In the genomic region with DNA sequence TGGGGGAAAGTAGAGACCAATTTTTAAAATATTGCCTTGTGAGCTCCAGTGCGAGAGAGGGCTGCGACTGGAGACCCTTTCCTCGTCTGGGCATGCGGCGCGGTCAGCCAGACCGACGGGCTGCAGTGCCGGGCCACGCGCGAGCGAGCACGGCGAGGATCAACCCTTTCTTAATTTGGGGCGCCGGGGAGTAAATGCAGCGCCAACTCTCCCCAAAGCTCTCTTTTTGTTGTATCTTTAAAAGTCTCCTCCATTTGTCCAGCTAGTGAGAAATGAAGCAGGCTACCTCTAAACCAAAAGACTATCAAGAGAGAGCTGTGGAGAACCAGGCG, we compare ENCODE assay signal across 8 cellular contexts. TPM values are rescaled to one million over a fixed set of nuclear protein-coding genes. Genes with fewer than 3 reads are reported as not detected.
DNase-seq lines count a peak whose midpoint lies in the region; ATAC-seq and TF ChIP-seq lines count a peak whose summit lies in the region.

No MANE protein-coding gene starts in this region.

- no peaks in the 10 kb centered on the region for H3K79me2 ChIP-seq in neural progenitor cell (ENCODE audit: low read depth)

- peaks cover 96 to 98% (median 97%) of the 10 kb centered on the region in 3 donors for H3K27me3 Mint-ChIP-seq in CD14-positive monocyte (ENCODE audit: low read depth in 3 of 3)
- H3K27me3 Mint-ChIP-seq in neural progenitor cell (ENCODE audit: insufficient read depth, low read depth): peaks cover 90% of the 10 kb centered on the region

- TF ChIP-seq CTCF in CD14-positive monocyte (IDR thresholded peaks at IDR 0.05) (no peak), choroid plexus epithelial cell (conservative IDR thresholded peaks at IDR 0.05; ENCODE audit: low read depth, low read length) (no peak), neural progenitor cell (IDR thresholded peaks at IDR 0.05) (no peak)

- H3K4me1 Mint-ChIP-seq in CD14-positive monocyte (peaks cover 52% of the 10 kb centered on the region), neural progenitor cell (peaks cover 34% of the 10 kb centered on the region)

- H3K27me3 ChIP-seq in neural progenitor cell (peaks cover 100% of the 10 kb centered on the region), aorta (ENCODE audit: control insufficient read depth in 1 of 2, insufficient read depth in 2 of 2, low read length in 1 of 2) (peaks cover 0 to 3% of the 10 kb centered on the region in 2 donors)

- no peak overlapping the region for H2AFZ ChIP-seq in neural progenitor cell (replicated peaks)

- H3K4me3 ChIP-seq in Jurkat, Clone E6-1 (ENCODE audit: low read length): peak overlapping the region; percentile 52
- H3K4me3 ChIP-seq in choroid plexus epithelial cell (ENCODE audit: low read depth, low read length): peak overlapping the region; percentile 84
- peak overlapping the region; percentile 24 for H3K4me3 ChIP-seq in neural progenitor cell
- no peak overlapping the region for H3K4me3 ChIP-seq in aorta (ENCODE audit: low read length in 2 of 2)

- H3K9me3 ChIP-seq in neural progenitor cell (ENCODE audit: low read depth) (no peaks in the 10 kb centered on the region), aorta (ENCODE audit: control insufficient read depth, low read length) (no peaks in the 10 kb centered on the region)

- no peak for ATAC-seq in HG02642 (IDR thresholded peaks at IDR 0.05; ENCODE audit: poor library complexity, unreplicated experiment)
- ATAC-seq in aorta (ENCODE audit: low FRiP score): no peak

- peak overlapping the region; percentile 58 for H3K4me2 ChIP-seq in neural progenitor cell

- H3K4me3 Mint-ChIP-seq in CD14-positive monocyte (peak overlapping the region; percentile 78 to 96), neural progenitor cell (peak overlapping the region; percentile 79)

- DNase-seq in CD14-positive monocyte (ENCODE audit: low spot score) (no peak), choroid plexus epithelial cell (ENCODE audit: low read depth) (no peak), neural progenitor cell (ENCODE audit: low spot score) (no peak), germinal center (ENCODE audit: low spot score) (no peak), EL (no peak), aorta (no peak)
- no peak for DNase-seq in Jurkat, Clone E6-1 (ENCODE audit: low read depth, low spot score)

- H3F3A ChIP-seq in neural progenitor cell (ENCODE audit: low read depth): peaks cover 79% of the 10 kb centered on the region

- H3K27ac Mint-ChIP-seq in CD14-positive monocyte (no peak overlapping the region), neural progenitor cell (no peak overlapping the region)

- H3K9ac ChIP-seq in neural progenitor cell: no peak overlapping the region

- H3K36me3 Mint-ChIP-seq in CD14-positive monocyte (peaks cover 6 to 19% of the 10 kb centered on the region in 2 donors), neural progenitor cell (no peaks in the 10 kb centered on the region)

- no peaks in the 10 kb centered on the region for H3K36me3 ChIP-seq in neural progenitor cell
- no peaks in the 10 kb centered on the region for H3K36me3 ChIP-seq in aorta (ENCODE audit: control insufficient read depth in 1 of 2, insufficient read depth in 2 of 2, low read length in 1 of 2)

- WGBS in aorta, 2 donors: 15 to 18% methylated on average over 19 of the region's 19 CpGs

- H3K9me3 Mint-ChIP-seq in CD14-positive monocyte: peaks cover 0 to 37% (median 13%) of the 10 kb centered on the region in 7 donors
- H3K9me3 Mint-ChIP-seq in neural progenitor cell: no peaks in the 10 kb centered on the region

- peaks cover 93% of the 10 kb centered on the region for H4K20me1 ChIP-seq in neural progenitor cell (ENCODE audit: low read depth)

- no peak overlapping the region for H3K27ac ChIP-seq in neural progenitor cell
- no peak overlapping the region for H3K27ac ChIP-seq in aorta (ENCODE audit: low read depth in 1 of 2, low read length in 2 of 2)

- intact Hi-C loops in CD14-positive monocyte (cut with micrococcal nuclease) (no loop called here), aorta (cut with DNase I) (no loop called here)

- H3K4me1 ChIP-seq in neural progenitor cell (peaks cover 48% of the 10 kb centered on the region), aorta (ENCODE audit: control insufficient read depth in 1 of 2, insufficient read depth in 2 of 2, low read length in 2 of 2) (no peaks in the 10 kb centered on the region)

RNA-seq across cellular contexts. Expression of gene SIX1, which starts 1.5 kb away (rescaled TPM):
- not detected for polyA plus RNA-seq in CD14-positive monocyte
- polyA plus RNA-seq in Jurkat, Clone E6-1 (2012; ENCODE audit: insufficient read depth, insufficient read length): 2.5 TPM
- total RNA-seq in neural progenitor cell (ENCODE audit: low replicate concordance): 0.28 TPM in 1 of 2 replicates, not detected in the other
- total RNA-seq in aorta: 10 to 100 TPM in 1 of 2 donors, 1 to 10 TPM in 1; 2.2 to 10.6 TPM
- polyA plus RNA-seq in aorta: 1 to 10 TPM in 1 of 2 donors, under 1 TPM in 1; 0.10 to 1.5 TPM

Comparison
In these comparisons a context has a peak if more than half of its experiments do, and no peak if none do; other contexts are left out.
1. H3K4me3 ChIP-seq: peak in Jurkat, Clone E6-1 (single experiment), choroid plexus epithelial cell (single experiment) and neural progenitor cell (single experiment); none in aorta (0 of 2).